ENCODE assay signal across 1 cellular context in genomic region chr1:159132271-159132881, GRCh38.
A peak's percentile ranks its signal among the peaks of the same experiment; 100 is the strongest.
TF ChIP-seq lines count a peak whose summit lies in the region.

No MANE protein-coding gene starts in this region.

TF ChIP-seq in K562, 482 proteins besides CTCF, POLR2A, EP300 and RAD21 (continued from another document):
- peak; percentile 67 for TF ChIP-seq DEAF1 (CRISPR knock-in tag; IDR thresholded peaks at IDR 0.05)
- no peak for TF ChIP-seq DPF2 (IDR thresholded peaks at IDR 0.05)
- no peak for TF ChIP-seq PURB (CRISPR knock-in tag; IDR thresholded peaks at IDR 0.05; ENCODE audit: low read depth)
- no peak for TF ChIP-seq GTF3C2 (IDR thresholded peaks at IDR 0.05; ENCODE audit: borderline replicate concordance, extremely low read depth, insufficient read length)
- TF ChIP-seq KLF13 (tag; IDR thresholded peaks at IDR 0.05; ENCODE audit: borderline replicate concordance, low read depth) = peak; percentile 88
- TF ChIP-seq MXI1 (IDR thresholded peaks at IDR 0.05; ENCODE audit: low read depth, low read length) = no peak
- no peak for TF ChIP-seq RERE (CRISPR knock-in tag; IDR thresholded peaks at IDR 0.05; ENCODE audit: borderline replicate concordance)
- no peak for TF ChIP-seq ZNF24 (IDR thresholded peaks at IDR 0.05)
- TF ChIP-seq FOXA1 (IDR thresholded peaks at IDR 0.05; ENCODE audit: borderline replicate concordance) = no peak
- TF ChIP-seq MTF1 (CRISPR knock-in tag; IDR thresholded peaks at IDR 0.05; ENCODE audit: borderline replicate concordance) = no peak
- TF ChIP-seq ZBTB9 (CRISPR knock-in tag; IDR thresholded peaks at IDR 0.05) = no peak
- no peak for TF ChIP-seq PCBP1 (IDR thresholded peaks at IDR 0.05; ENCODE audit: low read depth, low read length, poor library complexity, severe bottlenecking)
- TF ChIP-seq NFE2 (IDR thresholded peaks at IDR 0.05; ENCODE audit: low read depth) = no peak
- no peak for TF ChIP-seq TEAD4 (IDR thresholded peaks at IDR 0.05; ENCODE audit: low read length)
- TF ChIP-seq TEAD4 (CRISPR knock-in tag; IDR thresholded peaks at IDR 0.05; ENCODE audit: borderline replicate concordance) = no peak
- TF ChIP-seq FIP1L1 (IDR thresholded peaks at IDR 0.05; ENCODE audit: low read depth, low read length, poor library complexity, severe bottlenecking) = no peak
- TF ChIP-seq NR2C1 (IDR thresholded peaks at IDR 0.05) = no peak
- TF ChIP-seq NR2C1 (tag; IDR thresholded peaks at IDR 0.05) = no peak
- no peak for TF ChIP-seq MLLT1 (IDR thresholded peaks at IDR 0.05)
- TF ChIP-seq CEBPG (CRISPR knock-in tag; IDR thresholded peaks at IDR 0.05) = no peak
- TF ChIP-seq CEBPG (tag; conservative IDR thresholded peaks at IDR 0.05 in 1 of 2, IDR thresholded peaks at IDR 0.05 in 1 of 2) = peak in 1 of 2 experiments; percentile 58; a peak in 1 of 4 replicates
- peak; percentile 75 for TF ChIP-seq SMC3 (conservative IDR thresholded peaks at IDR 0.05; ENCODE audit: insufficient read depth, low read depth, low read length)
